Comparison of ENCODE assay signal across 28 cellular contexts in genomic region chr15:68014219-68014618, GRCh38.
"Had no signal": no experiment of that assay in that cellular context is flagged by ENCODE, and none has a peak within 500 bp of the region (broad histone marks: within the 10 kb centered on the region; RNA-seq: fewer than 3 reads in every experiment).

No MANE protein-coding gene starts in this region.

- H3K4me1 Mint-ChIP-seq: nephron, neural crest cell had no signal

- H3K4me3 ChIP-seq: left ventricle myocardium inferior, lung, mucosa of descending colon, pancreas, skin epidermis, stomach, testis, thyroid gland, transverse colon, upper lobe of right lung had no signal

- H3K27me3 ChIP-seq: pancreas, stomach, testis, thyroid gland, transverse colon, upper lobe of right lung had no signal

- H3K9me3 Mint-ChIP-seq: neural crest cell had no signal

- H3K9me3 ChIP-seq: left ventricle myocardium inferior, mucosa of descending colon, pancreas, stomach, testis, thyroid gland, transverse colon, upper lobe of right lung had no signal

- H3K36me3 Mint-ChIP-seq: memory B cell; stimulated activated naive B cell treated with anti-CD40 and anti-IgM and Interleukin-4, amounts not matched to agents 10 μg/mL and 1 μg/mL and 100 μg/mL, for 72 hours had no signal

- H3K27ac Mint-ChIP-seq: memory B cell; naive thymus-derived CD4-positive, alpha-beta T cell; nephron; stimulated activated naive B cell treated with anti-CD40 and anti-IgM and Interleukin-4, amounts not matched to agents 10 μg/mL and 1 μg/mL and 100 μg/mL, for 72 hours had no signal

- ATAC-seq: left colon; mucosa of descending colon; naive thymus-derived CD4-positive, alpha-beta T cell; pancreas; right cardiac atrium; sciatic nerve; stimulated activated naive B cell treated with anti-CD40 and anti-IgM and Interleukin-4, amounts not matched to agents 10 μg/mL and 1 μg/mL and 100 μg/mL, for 72 hours; stimulated activated naive CD8-positive, alpha-beta T cell treated with anti-CD3 and anti-CD28 coated beads, Interleukin-15, Interleukin-2, amounts not matched to agents 100 U/mL and 50 U/mL, for 24 hours; upper lobe of right lung had no signal

- H3K27ac ChIP-seq: left ventricle myocardium inferior, pancreas, testis, thyroid gland, transverse colon, upper lobe of right lung had no signal

- H3K4me1 ChIP-seq: left ventricle myocardium inferior, pancreas, testis, thyroid gland had no signal

- DNase-seq: hippocampal formation; kidney; left colon; left ventricle myocardium inferior; midbrain; mucosa of descending colon; naive thymus-derived CD4-positive, alpha-beta T cell; nucleus accumbens; pancreas; posterior cingulate gyrus; right cardiac atrium; stimulated activated CD4-positive, alpha-beta T cell treated with anti-CD3 and anti-CD28 coated beads, Interleukin-12 subunit alpha, Interleukin-12 subunit beta, amount 100 ng/mL, for 4 hours; stimulated activated CD4-positive, alpha-beta T cell treated with anti-CD3 and anti-CD28 coated beads, Interleukin-15, amount 100 ng/mL, for 24 hours; stimulated activated CD4-positive, alpha-beta T cell treated with anti-CD3 and anti-CD28 coated beads, Interleukin-2, amount 100 ng/mL, for 24 hours; stimulated activated CD4-positive, alpha-beta T cell treated with anti-CD3 and anti-CD28 coated beads, Interleukin-4, amount 100 ng/mL, for 1 hour; stimulated activated naive B cell treated with anti-CD40 and anti-IgM and Interleukin-4, amounts not matched to agents 10 μg/mL and 1 μg/mL and 100 μg/mL, for 72 hours; stimulated activated naive CD8-positive, alpha-beta T cell treated with anti-CD3 and anti-CD28 coated beads, Interleukin-15, Interleukin-2, amounts not matched to agents 100 U/mL and 50 U/mL, for 24 hours; stomach; testis; thyroid gland; transverse colon; upper lobe of right lung had no signal

- H3K4me3 Mint-ChIP-seq: memory B cell; naive thymus-derived CD4-positive, alpha-beta T cell; nephron; neural crest cell; stimulated activated naive B cell treated with anti-CD40 and anti-IgM and Interleukin-4, amounts not matched to agents 10 μg/mL and 1 μg/mL and 100 μg/mL, for 72 hours had no signal

- H3K36me3 ChIP-seq: left ventricle myocardium inferior, pancreas, stomach, thyroid gland, transverse colon, upper lobe of right lung had no signal
